Comparison of ENCODE assay signal across 2 cellular contexts in the genomic region with DNA sequence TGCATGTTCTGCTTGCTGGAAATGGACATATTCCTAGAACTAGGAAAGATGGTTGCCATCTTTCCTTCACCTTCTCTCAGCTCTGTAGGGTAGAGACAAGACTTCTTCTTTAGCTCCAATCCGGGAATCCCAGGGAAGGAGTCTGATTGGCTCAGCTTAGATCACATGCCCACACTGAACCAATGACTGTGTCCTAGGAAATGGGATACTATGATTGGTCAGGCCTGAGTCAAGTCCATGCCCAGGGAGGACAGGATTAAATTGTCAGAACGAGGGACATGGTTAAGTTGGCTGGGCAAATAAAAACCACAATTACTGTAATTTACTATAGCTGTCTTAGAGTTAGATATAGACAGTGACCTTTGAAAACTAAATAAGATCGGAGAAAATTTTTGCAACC.
TF ChIP-seq lines count a peak whose summit lies in the region.

No MANE protein-coding gene starts in this region.

TF ChIP-seq in K562, 482 proteins besides CTCF, POLR2A, EP300 and RAD21:
- TF ChIP-seq RAD51 (IDR thresholded peaks at IDR 0.05; ENCODE audit: borderline replicate concordance, low read depth), result peak; percentile 59; the same call in 1 of the 2 replicates
- no peak for TF ChIP-seq ZNF551 (CRISPR knock-in tag; IDR thresholded peaks at IDR 0.05)
- peak; percentile 11 for TF ChIP-seq RBM25 (IDR thresholded peaks at IDR 0.05; ENCODE audit: low read depth, low read length, severe bottlenecking)
- TF ChIP-seq NCOA1 (IDR thresholded peaks at IDR 0.05; ENCODE audit: low read depth), result no peak
- TF ChIP-seq, protein P1, sequence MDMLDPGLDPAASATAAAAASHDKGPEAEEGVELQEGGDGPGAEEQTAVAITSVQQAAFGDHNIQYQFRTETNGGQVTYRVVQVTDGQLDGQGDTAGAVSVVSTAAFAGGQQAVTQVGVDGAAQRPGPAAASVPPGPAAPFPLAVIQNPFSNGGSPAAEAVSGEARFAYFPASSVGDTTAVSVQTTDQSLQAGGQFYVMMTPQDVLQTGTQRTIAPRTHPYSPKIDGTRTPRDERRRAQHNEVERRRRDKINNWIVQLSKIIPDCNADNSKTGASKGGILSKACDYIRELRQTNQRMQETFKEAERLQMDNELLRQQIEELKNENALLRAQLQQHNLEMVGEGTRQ (CRISPR knock-in tag; IDR thresholded peaks at IDR 0.05), result peak; percentile 79
- TF ChIP-seq, protein P2, sequence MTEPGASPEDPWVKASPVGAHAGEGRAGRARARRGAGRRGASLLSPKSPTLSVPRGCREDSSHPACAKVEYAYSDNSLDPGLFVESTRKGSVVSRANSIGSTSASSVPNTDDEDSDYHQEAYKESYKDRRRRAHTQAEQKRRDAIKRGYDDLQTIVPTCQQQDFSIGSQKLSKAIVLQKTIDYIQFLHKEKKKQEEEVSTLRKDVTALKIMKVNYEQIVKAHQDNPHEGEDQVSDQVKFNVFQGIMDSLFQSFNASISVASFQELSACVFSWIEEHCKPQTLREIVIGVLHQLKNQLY (CRISPR knock-in tag; conservative IDR thresholded peaks at IDR 0.05), result no peak
- peak; percentile 71 for TF ChIP-seq USF1 (CRISPR knock-in tag; IDR thresholded peaks at IDR 0.05)
- TF ChIP-seq NFYB (IDR thresholded peaks at IDR 0.05; ENCODE audit: extremely low read depth, insufficient read length), result peak; percentile 50
- TF ChIP-seq NR1H2 (CRISPR knock-in tag; IDR thresholded peaks at IDR 0.05), result no peak

TF ChIP-seq in GM23338, 12 proteins besides CTCF, POLR2A, EP300 and RAD21:
- TF ChIP-seq JUNB (IDR thresholded peaks at IDR 0.05; ENCODE audit: unreplicated experiment) (no peak), EZH2 (IDR thresholded peaks at IDR 0.05; ENCODE audit: low read depth, unreplicated experiment) (no peak), NANOG (IDR thresholded peaks at IDR 0.05; ENCODE audit: borderline replicate concordance) (no peak), ZNF114 (CRISPR knock-in tag; IDR thresholded peaks at IDR 0.05) (no peak), CREB1 (CRISPR knock-in tag; IDR thresholded peaks at IDR 0.05; ENCODE audit: low read depth) (no peak), REST (IDR thresholded peaks at IDR 0.05; ENCODE audit: unreplicated experiment) (no peak), EZH2phosphoT487 (IDR thresholded peaks at IDR 0.05; ENCODE audit: unreplicated experiment) (no peak), ZNF331 (CRISPR knock-in tag; IDR thresholded peaks at IDR 0.05; ENCODE audit: low read depth) (no peak), STAT1 (IDR thresholded peaks at IDR 0.05; ENCODE audit: unreplicated experiment) (no peak), POLR2AphosphoS5 (IDR thresholded peaks at IDR 0.05; ENCODE audit: low read depth) (no peak)
- TF ChIP-seq, protein P3, sequence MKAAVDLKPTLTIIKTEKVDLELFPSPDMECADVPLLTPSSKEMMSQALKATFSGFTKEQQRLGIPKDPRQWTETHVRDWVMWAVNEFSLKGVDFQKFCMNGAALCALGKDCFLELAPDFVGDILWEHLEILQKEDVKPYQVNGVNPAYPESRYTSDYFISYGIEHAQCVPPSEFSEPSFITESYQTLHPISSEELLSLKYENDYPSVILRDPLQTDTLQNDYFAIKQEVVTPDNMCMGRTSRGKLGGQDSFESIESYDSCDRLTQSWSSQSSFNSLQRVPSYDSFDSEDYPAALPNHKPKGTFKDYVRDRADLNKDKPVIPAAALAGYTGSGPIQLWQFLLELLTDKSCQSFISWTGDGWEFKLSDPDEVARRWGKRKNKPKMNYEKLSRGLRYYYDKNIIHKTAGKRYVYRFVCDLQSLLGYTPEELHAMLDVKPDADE (IDR thresholded peaks at IDR 0.05), result no peak
- TF ChIP-seq, protein P4, sequence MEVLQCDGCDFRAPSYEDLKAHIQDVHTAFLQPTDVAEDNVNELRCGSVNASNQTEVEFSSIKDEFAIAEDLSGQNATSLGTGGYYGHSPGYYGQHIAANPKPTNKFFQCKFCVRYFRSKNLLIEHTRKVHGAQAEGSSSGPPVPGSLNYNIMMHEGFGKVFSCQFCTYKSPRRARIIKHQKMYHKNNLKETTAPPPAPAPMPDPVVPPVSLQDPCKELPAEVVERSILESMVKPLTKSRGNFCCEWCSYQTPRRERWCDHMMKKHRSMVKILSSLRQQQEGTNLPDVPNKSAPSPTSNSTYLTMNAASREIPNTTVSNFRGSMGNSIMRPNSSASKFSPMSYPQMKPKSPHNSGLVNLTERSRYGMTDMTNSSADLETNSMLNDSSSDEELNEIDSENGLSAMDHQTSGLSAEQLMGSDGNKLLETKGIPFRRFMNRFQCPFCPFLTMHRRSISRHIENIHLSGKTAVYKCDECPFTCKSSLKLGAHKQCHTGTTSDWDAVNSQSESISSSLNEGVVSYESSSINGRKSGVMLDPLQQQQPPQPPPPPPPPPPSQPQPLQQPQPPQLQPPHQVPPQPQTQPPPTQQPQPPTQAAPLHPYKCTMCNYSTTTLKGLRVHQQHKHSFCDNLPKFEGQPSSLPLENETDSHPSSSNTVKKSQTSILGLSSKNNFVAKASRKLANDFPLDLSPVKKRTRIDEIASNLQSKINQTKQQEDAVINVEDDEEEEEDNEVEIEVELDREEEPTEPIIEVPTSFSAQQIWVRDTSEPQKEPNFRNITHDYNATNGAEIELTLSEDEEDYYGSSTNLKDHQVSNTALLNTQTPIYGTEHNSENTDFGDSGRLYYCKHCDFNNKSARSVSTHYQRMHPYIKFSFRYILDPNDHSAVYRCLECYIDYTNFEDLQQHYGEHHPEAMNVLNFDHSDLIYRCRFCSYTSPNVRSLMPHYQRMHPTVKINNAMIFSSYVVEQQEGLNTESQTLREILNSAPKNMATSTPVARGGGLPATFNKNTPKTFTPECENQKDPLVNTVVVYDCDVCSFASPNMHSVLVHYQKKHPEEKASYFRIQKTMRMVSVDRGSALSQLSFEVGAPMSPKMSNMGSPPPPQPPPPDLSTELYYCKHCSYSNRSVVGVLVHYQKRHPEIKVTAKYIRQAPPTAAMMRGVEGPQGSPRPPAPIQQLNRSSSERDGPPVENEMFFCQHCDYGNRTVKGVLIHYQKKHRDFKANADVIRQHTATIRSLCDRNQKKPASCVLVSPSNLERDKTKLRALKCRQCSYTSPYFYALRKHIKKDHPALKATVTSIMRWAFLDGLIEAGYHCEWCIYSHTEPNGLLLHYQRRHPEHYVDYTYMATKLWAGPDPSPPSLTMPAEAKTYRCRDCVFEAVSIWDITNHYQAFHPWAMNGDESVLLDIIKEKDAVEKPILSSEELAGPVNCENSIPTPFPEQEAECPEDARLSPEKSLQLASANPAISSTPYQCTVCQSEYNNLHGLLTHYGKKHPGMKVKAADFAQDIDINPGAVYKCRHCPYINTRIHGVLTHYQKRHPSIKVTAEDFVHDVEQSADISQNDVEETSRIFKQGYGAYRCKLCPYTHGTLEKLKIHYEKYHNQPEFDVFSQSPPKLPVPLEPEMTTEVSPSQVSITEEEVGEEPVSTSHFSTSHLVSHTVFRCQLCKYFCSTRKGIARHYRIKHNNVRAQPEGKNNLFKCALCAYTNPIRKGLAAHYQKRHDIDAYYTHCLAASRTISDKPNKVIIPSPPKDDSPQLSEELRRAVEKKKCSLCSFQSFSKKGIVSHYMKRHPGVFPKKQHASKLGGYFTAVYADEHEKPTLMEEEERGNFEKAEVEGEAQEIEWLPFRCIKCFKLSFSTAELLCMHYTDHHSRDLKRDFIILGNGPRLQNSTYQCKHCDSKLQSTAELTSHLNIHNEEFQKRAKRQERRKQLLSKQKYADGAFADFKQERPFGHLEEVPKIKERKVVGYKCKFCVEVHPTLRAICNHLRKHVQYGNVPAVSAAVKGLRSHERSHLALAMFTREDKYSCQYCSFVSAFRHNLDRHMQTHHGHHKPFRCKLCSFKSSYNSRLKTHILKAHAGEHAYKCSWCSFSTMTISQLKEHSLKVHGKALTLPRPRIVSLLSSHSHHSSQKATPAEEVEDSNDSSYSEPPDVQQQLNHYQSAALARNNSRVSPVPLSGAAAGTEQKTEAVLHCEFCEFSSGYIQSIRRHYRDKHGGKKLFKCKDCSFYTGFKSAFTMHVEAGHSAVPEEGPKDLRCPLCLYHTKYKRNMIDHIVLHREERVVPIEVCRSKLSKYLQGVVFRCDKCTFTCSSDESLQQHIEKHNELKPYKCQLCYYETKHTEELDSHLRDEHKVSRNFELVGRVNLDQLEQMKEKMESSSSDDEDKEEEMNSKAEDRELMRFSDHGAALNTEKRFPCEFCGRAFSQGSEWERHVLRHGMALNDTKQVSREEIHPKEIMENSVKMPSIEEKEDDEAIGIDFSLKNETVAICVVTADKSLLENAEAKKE (CRISPR knock-in tag; IDR thresholded peaks at IDR 0.05), result no peak
